2 cellular contexts compared by ENCODE assay signal in genomic region chr15:67534360-67534759, GRCh38.
A peak's percentile ranks its signal among the peaks of the same experiment; 100 is the strongest.
TF ChIP-seq lines count a peak whose summit lies in the region.

No MANE protein-coding gene starts in this region.

TF ChIP-seq in A549, 52 proteins besides CTCF, POLR2A, EP300 and RAD21 (continued from another document):
- no peak for TF ChIP-seq MAX (IDR thresholded peaks at IDR 0.05)
- no peak for TF ChIP-seq HOXB13 (CRISPR knock-in tag; IDR thresholded peaks at IDR 0.05; ENCODE audit: low read depth)
- TF ChIP-seq RCOR1 (IDR thresholded peaks at IDR 0.05; ENCODE audit: low read depth, low read length): no peak
- no peak for TF ChIP-seq POLR2AphosphoS2 (conservative IDR thresholded peaks at IDR 0.05; ENCODE audit: low read length)
- TF ChIP-seq HES2 (IDR thresholded peaks at IDR 0.05): no peak

TF ChIP-seq in HEK293, 187 proteins besides CTCF, POLR2A, EP300 and RAD21 (continued from another document):
- peak; percentile 72 for TF ChIP-seq PRDM10 (tag by site-specific recombination; IDR thresholded peaks at IDR 0.05)
- TF ChIP-seq SCRT2 (tag by site-specific recombination; IDR thresholded peaks at IDR 0.05): peak; percentile 30; the same call in 1 of the 2 replicates
